ENCODE assay signal across 1 cellular context in genomic region chr6:15621203-15622044, GRCh38.
TF ChIP-seq lines count a peak whose summit lies in the region.

No MANE protein-coding gene starts in this region.

TF ChIP-seq in K562, 482 proteins besides CTCF, POLR2A, EP300 and RAD21 (continued from another document and continues in another):
- TF ChIP-seq RBM14 (IDR thresholded peaks at IDR 0.05; ENCODE audit: borderline replicate concordance, insufficient read depth, low read depth, low read length) (no peak), SRSF3 (IDR thresholded peaks at IDR 0.05; ENCODE audit: insufficient read depth, low read length) (no peak), SAP30 (IDR thresholded peaks at IDR 0.05; ENCODE audit: borderline replicate concordance, insufficient read depth, low read depth, low read length, poor library complexity, severe bottlenecking) (no peak), CBFA2T3 (IDR thresholded peaks at IDR 0.05) (peak; percentile 56), MECOM (CRISPR knock-in tag; IDR thresholded peaks at IDR 0.05) (no peak), NFATC3 (IDR thresholded peaks at IDR 0.05) (no peak), MCM2 (IDR thresholded peaks at IDR 0.05; ENCODE audit: low read depth) (no peak), SUPT5H (IDR thresholded peaks at IDR 0.05) (peak; percentile 78; the same call in 1 of the 2 replicates), BHLHE40 (IDR thresholded peaks at IDR 0.05; ENCODE audit: low read length) (peak; percentile 33; the same call in 1 of the 2 replicates), TARDBP (IDR thresholded peaks at IDR 0.05) (no peak), ZNF589 (CRISPR knock-in tag; IDR thresholded peaks at IDR 0.05; ENCODE audit: low read depth) (peak; percentile 83; the same call in 1 of the 2 replicates), AFF1 (IDR thresholded peaks at IDR 0.05; ENCODE audit: low read depth in 1 of 2, partially characterized antibody in 2 of 2) (peak; percentile 51 to 65), ZNF512 (tag; IDR thresholded peaks at IDR 0.05) (no peak), NR2F6 (CRISPR knock-in tag; IDR thresholded peaks at IDR 0.05) (no peak), ELF4 (CRISPR knock-in tag; IDR thresholded peaks at IDR 0.05) (peak; percentile 21; the same call in 1 of the 2 replicates), GABPA (tag; conservative IDR thresholded peaks at IDR 0.05; ENCODE audit: low read depth) (peak; percentile 49; the same call in 1 of the 2 replicates), GABPB1 (CRISPR knock-in tag; IDR thresholded peaks at IDR 0.05) (peak; percentile 43; the same call in 1 of the 2 replicates), JUND (IDR thresholded peaks at IDR 0.05; ENCODE audit: borderline replicate concordance, low read depth, low read length) (peak; percentile 74), JUND (tag; IDR thresholded peaks at IDR 0.05; ENCODE audit: borderline replicate concordance, low read depth, low read length) (peak; percentile 78; the same call in 1 of the 3 replicates), CREM (IDR thresholded peaks at IDR 0.05; ENCODE audit: low read depth) (peak; percentile 63), ETV1 (tag; conservative IDR thresholded peaks at IDR 0.05; ENCODE audit: low read depth) (peak; percentile 39; the same call in 1 of the 2 replicates), ZNF583 (CRISPR knock-in tag; IDR thresholded peaks at IDR 0.05) (no peak), SLC30A9 (CRISPR knock-in tag; IDR thresholded peaks at IDR 0.05) (no peak), SMAD2 (IDR thresholded peaks at IDR 0.05; ENCODE audit: low read depth, low read length) (no peak), THRAP3 (IDR thresholded peaks at IDR 0.05; ENCODE audit: borderline replicate concordance) (no peak), HDAC2 (IDR thresholded peaks at IDR 0.05) (peak; percentile 58; the same call in 1 of the 2 replicates), KHSRP (IDR thresholded peaks at IDR 0.05) (no peak), U2AF1 (optimal IDR thresholded peaks at IDR 0.05; ENCODE audit: low read depth, low read length) (no peak), TEAD4 (IDR thresholded peaks at IDR 0.05; ENCODE audit: low read length) (peak; percentile 64; the same call in 1 of the 2 replicates), TEAD4 (CRISPR knock-in tag; IDR thresholded peaks at IDR 0.05; ENCODE audit: borderline replicate concordance) (no peak), ZNF239 (CRISPR knock-in tag; IDR thresholded peaks at IDR 0.05) (0 out of 2 replicates have a peak, but pooled peaks have one; percentile 13), RNF2 (IDR thresholded peaks at IDR 0.05) (peak; percentile 91), SIRT6 (IDR thresholded peaks at IDR 0.05; ENCODE audit: low read depth, low read length) (no peak), SIN3B (IDR thresholded peaks at IDR 0.05; ENCODE audit: low read depth) (no peak), MTA1 (IDR thresholded peaks at IDR 0.05; ENCODE audit: borderline replicate concordance) (peak; percentile 79; the same call in 1 of the 2 replicates), BRD9 (IDR thresholded peaks at IDR 0.05; ENCODE audit: low read depth, partially characterized antibody) (peak; percentile 79), PURB (CRISPR knock-in tag; IDR thresholded peaks at IDR 0.05; ENCODE audit: low read depth) (no peak), ZFP30 (CRISPR knock-in tag; IDR thresholded peaks at IDR 0.05; ENCODE audit: borderline replicate concordance) (no peak), MNT (conservative IDR thresholded peaks at IDR 0.05) (peak in 1 of 2 experiments; percentile 66; a peak in 1 of 4 replicates), RFX1 (IDR thresholded peaks at IDR 0.05) (no peak), ZNF140 (CRISPR knock-in tag; IDR thresholded peaks at IDR 0.05) (no peak), CREB3 (tag; conservative IDR thresholded peaks at IDR 0.05; ENCODE audit: low read depth) (no peak), NR2C1 (IDR thresholded peaks at IDR 0.05) (no peak), NR2C1 (tag; IDR thresholded peaks at IDR 0.05) (no peak), HMG20A (CRISPR knock-in tag; conservative IDR thresholded peaks at IDR 0.05) (no peak), MCM5 (IDR thresholded peaks at IDR 0.05; ENCODE audit: low read depth) (no peak), PML (IDR thresholded peaks at IDR 0.05; ENCODE audit: low read length) (peak; percentile 51; the same call in 1 of the 2 replicates), FOSL1 (tag; conservative IDR thresholded peaks at IDR 0.05) (peak; percentile 35; the same call in 1 of the 2 replicates), HLTF (IDR thresholded peaks at IDR 0.05) (0 out of 2 replicates have a peak, but pooled peaks have one; percentile 60), NCOA1 (IDR thresholded peaks at IDR 0.05; ENCODE audit: low read depth) (peak; percentile 43; the same call in 1 of the 2 replicates), KDM1A (IDR thresholded peaks at IDR 0.05) (no peak), SAFB (IDR thresholded peaks at IDR 0.05; ENCODE audit: borderline replicate concordance, low read depth, low read length) (no peak), ZNF175 (CRISPR knock-in tag; IDR thresholded peaks at IDR 0.05; ENCODE audit: low read depth) (no peak), NR0B1 (IDR thresholded peaks at IDR 0.05; ENCODE audit: partially characterized antibody) (no peak), VEZF1 (CRISPR knock-in tag; IDR thresholded peaks at IDR 0.05) (peak; percentile 82), GTF3C2 (IDR thresholded peaks at IDR 0.05; ENCODE audit: borderline replicate concordance, extremely low read depth, insufficient read length) (no peak), ZNF655 (CRISPR knock-in tag; IDR thresholded peaks at IDR 0.05) (no peak), RAD51 (IDR thresholded peaks at IDR 0.05; ENCODE audit: borderline replicate concordance, low read depth) (no peak), CXXC5 (CRISPR knock-in tag; IDR thresholded peaks at IDR 0.05) (0 out of 2 replicates have a peak, but pooled peaks have one; percentile 23), DNMT1 (IDR thresholded peaks at IDR 0.05) (no peak), TCF7 (IDR thresholded peaks at IDR 0.05; ENCODE audit: borderline replicate concordance) (no peak)
